ENCODE assay signal across 9 cellular contexts in genomic region chr2:65071499-65072180, GRCh38. TPM values are rescaled to one million over a fixed set of nuclear protein-coding genes. Genes with fewer than 3 reads are reported as not detected.
DNase-seq lines count a peak whose midpoint lies in the region; ATAC-seq, FAIRE-seq and TF ChIP-seq lines count a peak whose summit lies in the region.
"Had no signal": no experiment of that assay in that cellular context is flagged by ENCODE, and none has a peak within 500 bp of the region (broad histone marks: within the 10 kb centered on the region; RNA-seq: fewer than 3 reads in every experiment).

No MANE protein-coding gene starts in this region.

- H2AFZ ChIP-seq in HepG2 (ENCODE audit: low read length) = no peak overlapping the region

- no peak for FAIRE-seq in HepG2 (lab: Jason Lieb, UNC)

- POLR2A ChIA-PET in BJ (lab: Charles Lee) = no interaction called here
- POLR2A ChIA-PET in HEK293T (lab: Yijun Ruan, JAX) = no interaction called here
- POLR2A ChIA-PET in HepG2 (lab: Yijun Ruan, JAX) = interaction anchor here (5.4 kb wide), 1 partner anchor 16 kb away, joined by 35 read pairs; the partner anchor contains the start of gene CEP68

- no peak overlapping the region for H3K4me2 ChIP-seq in HepG2 (ENCODE audit: low read depth, low read length)

- DNase-seq in BJ (ENCODE audit: low read depth) (no peak), HEK293T (ENCODE audit: extremely low spot score) (peak; percentile 34), astrocyte of the hippocampus (ENCODE audit: low read depth, low spot score) (peak; percentile 17), HepG2 (ENCODE audit: low spot score) (no peak), LoVo (ENCODE audit: low spot score) (no peak), COR-L47 (lab: John Stamatoyannopoulos, UW) (no peak), occipital lobe (lab: John Stamatoyannopoulos, UW) (no peak)
- DNase-seq: activated CD4-positive, alpha-beta T cell treated with anti-CD3 and anti-CD28 coated beads, Interleukin-2, amount 50 U/mL, for 4 hours had no signal

- peak; percentile 48 for TF ChIP-seq CTCF in BJ (IDR thresholded peaks at IDR 0.05; ENCODE audit: insufficient read depth, low read depth, low read length)
- TF ChIP-seq CTCF in HepG2 (CRISPR knock-in tag; IDR thresholded peaks at IDR 0.05) = peak; percentile 51

- H3K27me3 ChIP-seq in BJ (ENCODE audit: control insufficient read depth, insufficient read depth, low read length) (no peaks in the 10 kb centered on the region), HepG2 (ENCODE audit: control insufficient read depth in 1 of 2, insufficient read depth in 2 of 2, low read length in 2 of 2) (no peaks in the 10 kb centered on the region)

- 90% methylated on average over 14 of the region's 14 CpGs for WGBS in HepG2 (ENCODE audit: low lambda C conversion rate)

- no peak for TF ChIP-seq RAD21 in HepG2 (CRISPR knock-in tag; IDR thresholded peaks at IDR 0.05)

- no peak for TF ChIP-seq POLR2A in HepG2 (IDR thresholded peaks at IDR 0.05; ENCODE audit: insufficient read depth in 1 of 2, low read depth in 2 of 2, low read length in 2 of 2)

- no peaks in the 10 kb centered on the region for H3K9me3 ChIP-seq in HepG2 (ENCODE audit: low read length)

- peaks cover 5% of the 10 kb centered on the region; the same call in 1 of the 2 replicates for H4K20me1 ChIP-seq in HepG2 (ENCODE audit: insufficient read depth, low read length)

- CTCF ChIA-PET in BJ (lab: Yijun Ruan, JAX) (no interaction called here), HEK293T (lab: Yijun Ruan, JAX) (interaction anchor here (0.7 kb wide), 1 partner anchor 11 kb away, joined by 3 read pairs; no protein-coding TSS in a partner anchor), HepG2 (lab: Yijun Ruan, JAX; ENCODE audit: low intra/inter-chr PET ratio, low total read pairs) (no interaction called here)

- H3K9ac ChIP-seq in HepG2 (ENCODE audit: insufficient read depth, low read depth, low read length) = no peak overlapping the region

- ATAC-seq in HepG2 (peak; percentile 47), GM18873 (IDR thresholded peaks at IDR 0.05; ENCODE audit: low FRiP score, unreplicated experiment) (no peak)

- no peak for TF ChIP-seq EP300 in HepG2 (IDR thresholded peaks at IDR 0.05; ENCODE audit: low read depth in 2 of 2, low read length in 2 of 2)
- TF ChIP-seq EP300 in HepG2 (CRISPR knock-in tag; IDR thresholded peaks at IDR 0.05; ENCODE audit: borderline replicate concordance) = no peak

- BruUV-seq in HepG2 (replicated peaks; lab: Mats Ljungman, UMichigan) = no TSS peak

- intact Hi-C loops in HepG2 (cut with micrococcal nuclease; ENCODE audit: unreplicated experiment) = no loop called here

- peaks cover 43% of the 10 kb centered on the region for H3K4me1 ChIP-seq in HepG2 (ENCODE audit: insufficient read depth, low read length)

- H3K27ac ChIP-seq in HepG2 (ENCODE audit: extremely low read length, insufficient read depth, low read length) = no peak overlapping the region

- H3K4me3 ChIP-seq in BJ (ENCODE audit: low read depth, low read length) (no peak overlapping the region), HepG2 (replicated peaks in 1 of 3; ENCODE audit: insufficient read depth in 1 of 3, low read depth in 2 of 3, low read length in 3 of 3) (no peak overlapping the region)

- in situ Hi-C loops in HepG2 (cut with HindIII; ENCODE audit: extremely low pct_ligation_motif_present, low pct_unique_long_range_greater_than_20kb) = loop anchor here (5.0 to 25.0 kb wide), 2 partner anchors 116 to 491 kb away; no protein-coding TSS in a partner anchor

- peaks cover 15% of the 10 kb centered on the region for H3K79me2 ChIP-seq in HepG2 (ENCODE audit: insufficient read depth, low read length)

- H3K36me3 ChIP-seq in BJ (ENCODE audit: control insufficient read depth, insufficient read depth, low read length) (peaks cover 12% of the 10 kb centered on the region), HepG2 (replicated peaks in 1 of 2; ENCODE audit: control insufficient read depth in 1 of 2, insufficient read depth in 2 of 2, low read length in 2 of 2) (peaks cover 38 to 53% of the 10 kb centered on the region in 2 experiments)

TF ChIP-seq in HEK293T, 16 proteins besides CTCF, POLR2A, EP300 and RAD21:
- TF ChIP-seq CTBP1 (IDR thresholded peaks at IDR 0.05; ENCODE audit: borderline replicate concordance) (no peak), SUZ12 (IDR thresholded peaks at IDR 0.05) (no peak), ZNF384 (IDR thresholded peaks at IDR 0.05) (no peak), HDGF (IDR thresholded peaks at IDR 0.05; ENCODE audit: borderline replicate concordance) (no peak), ELF4 (IDR thresholded peaks at IDR 0.05) (no peak), TARDBP (IDR thresholded peaks at IDR 0.05) (no peak)

TF ChIP-seq in HepG2, 621 proteins besides CTCF, POLR2A, EP300 and RAD21 (continues in another document):
- 0 out of 2 replicates have a peak, but pooled peaks have one; percentile 28 for TF ChIP-seq MEIS1 (CRISPR knock-in tag; IDR thresholded peaks at IDR 0.05; ENCODE audit: borderline replicate concordance)
- no peak for TF ChIP-seq ZNF776 (CRISPR knock-in tag; IDR thresholded peaks at IDR 0.05)
- no peak for TF ChIP-seq SOX13 (IDR thresholded peaks at IDR 0.05)
- TF ChIP-seq SOX13 (CRISPR knock-in tag; conservative IDR thresholded peaks at IDR 0.05 in 1 of 2, IDR thresholded peaks at IDR 0.05 in 1 of 2) = no peak
- TF ChIP-seq RBM22 (optimal IDR thresholded peaks at IDR 0.05; ENCODE audit: low read length) = peak; percentile 29

RNA-seq across cellular contexts. Expression of gene CEP68, which starts 15.4 kb away (rescaled TPM):
- polyA plus RNA-seq in BJ (2011; rRNA removed) (5.8 and 11.7 TPM in 2 replicates), HepG2 (2011; rRNA removed) (9.3 and 12.5 TPM in 2 replicates)
- polyA minus RNA-seq in BJ (2011; rRNA and poly(A)+ RNA removed) = 6.3 and 9.7 TPM in 2 replicates
- total RNA-seq in HepG2 (2016; rRNA removed; fragmentation: Illumina TruSeq; extraction: Trizol) (5.7 TPM in 2 replicates), occipital lobe (48.2 TPM)
- 1.9 TPM in 2 replicates for total RNA-seq in HepG2 (2016; cell fraction: cytosol; rRNA removed; fragmentation: Illumina TruSeq; extraction: Trizol; ENCODE audit: low read depth)
- total RNA-seq in HepG2 (2016; cell fraction: insoluble cytoplasmic fraction; rRNA removed; fragmentation: Illumina TruSeq; extraction: Trizol) = 5.6 and 6.0 TPM in 2 replicates
- 3.4 and 4.0 TPM in 2 replicates for total RNA-seq in HepG2 (2016; cell fraction: membrane; rRNA removed; fragmentation: Illumina TruSeq; extraction: Trizol)
- 7.9 and 8.3 TPM in 2 replicates for total RNA-seq in HepG2 (2016; cell fraction: nucleus; rRNA removed; fragmentation: Illumina TruSeq; extraction: Trizol)
- polyA plus RNA-seq in HepG2 (2011; cell fraction: cytosol; rRNA removed) = 4.1 and 4.8 TPM in 2 replicates
- 13.9 and 15.6 TPM in 2 replicates for polyA plus RNA-seq in HepG2 (2011; cell fraction: nucleus; rRNA removed)
- 5.5 and 6.4 TPM in 2 replicates for polyA plus RNA-seq in HepG2 (2012)
- polyA plus RNA-seq in HepG2 (2016; cell fraction: cytosol; fragmentation: Illumina TruSeq; extraction: Trizol; ENCODE audit: low read depth) = 1.7 and 2.8 TPM in 2 replicates
- 5.5 and 8.7 TPM in 2 replicates for polyA plus RNA-seq in HepG2 (2016; cell fraction: insoluble cytoplasmic fraction; fragmentation: Illumina TruSeq; extraction: Trizol; ENCODE audit: low read depth)
- 3.2 and 3.8 TPM in 2 replicates for polyA plus RNA-seq in HepG2 (2016; cell fraction: membrane; fragmentation: Illumina TruSeq; extraction: Trizol; ENCODE audit: low read depth)
- 8.7 and 9.2 TPM in 2 replicates for polyA plus RNA-seq in HepG2 (2016; cell fraction: nucleus; fragmentation: Illumina TruSeq; extraction: Trizol; ENCODE audit: insufficient read depth, low read depth)
- polyA minus RNA-seq in HepG2 (2011; rRNA and poly(A)+ RNA removed; ENCODE audit: low replicate concordance) = 8.4 and 44.8 TPM in 2 replicates
- polyA minus RNA-seq in HepG2 (2011; cell fraction: cytosol; rRNA and poly(A)+ RNA removed) = 5.8 and 6.2 TPM in 2 replicates
- 22.0 and 22.4 TPM in 2 replicates for polyA minus RNA-seq in HepG2 (2011; cell fraction: nucleus; rRNA and poly(A)+ RNA removed)

RNA-seq across cellular contexts. Expression of gene RAB1A, which starts 58.3 kb away (rescaled TPM):
- polyA plus RNA-seq in BJ (2011; rRNA removed) = 90.6 and 189 TPM in 2 replicates
- polyA minus RNA-seq in BJ (2011; rRNA and poly(A)+ RNA removed) = 79.2 and 106 TPM in 2 replicates
- 206 and 311 TPM in 2 replicates for total RNA-seq in HepG2 (2016; rRNA removed; fragmentation: Illumina TruSeq; extraction: Trizol)
- 27.8 and 28.9 TPM in 2 replicates for total RNA-seq in HepG2 (2016; cell fraction: cytosol; rRNA removed; fragmentation: Illumina TruSeq; extraction: Trizol; ENCODE audit: low read depth)
- total RNA-seq in HepG2 (2016; cell fraction: insoluble cytoplasmic fraction; rRNA removed; fragmentation: Illumina TruSeq; extraction: Trizol) = 208 and 306 TPM in 2 replicates
- 98.9 and 106 TPM in 2 replicates for total RNA-seq in HepG2 (2016; cell fraction: membrane; rRNA removed; fragmentation: Illumina TruSeq; extraction: Trizol)
- 101 and 108 TPM in 2 replicates for total RNA-seq in HepG2 (2016; cell fraction: nucleus; rRNA removed; fragmentation: Illumina TruSeq; extraction: Trizol)
- polyA plus RNA-seq in HepG2 (2011; rRNA removed) = 174 and 226 TPM in 2 replicates
- 101 and 153 TPM in 2 replicates for polyA plus RNA-seq in HepG2 (2011; cell fraction: cytosol; rRNA removed)
- polyA plus RNA-seq in HepG2 (2011; cell fraction: nucleus; rRNA removed) = 26.7 and 44.5 TPM in 2 replicates
- 237 and 266 TPM in 2 replicates for polyA plus RNA-seq in HepG2 (2012)
- polyA plus RNA-seq in HepG2 (2016; cell fraction: cytosol; fragmentation: Illumina TruSeq; extraction: Trizol; ENCODE audit: low read depth) = 46.4 and 51.5 TPM in 2 replicates
- polyA plus RNA-seq in HepG2 (2016; cell fraction: insoluble cytoplasmic fraction; fragmentation: Illumina TruSeq; extraction: Trizol; ENCODE audit: low read depth) = 489 and 498 TPM in 2 replicates
- polyA plus RNA-seq in HepG2 (2016; cell fraction: membrane; fragmentation: Illumina TruSeq; extraction: Trizol; ENCODE audit: low read depth) = 122 and 126 TPM in 2 replicates
- 219 and 228 TPM in 2 replicates for polyA plus RNA-seq in HepG2 (2016; cell fraction: nucleus; fragmentation: Illumina TruSeq; extraction: Trizol; ENCODE audit: insufficient read depth, low read depth)
- 26.5 and 48.9 TPM in 2 replicates for polyA minus RNA-seq in HepG2 (2011; rRNA and poly(A)+ RNA removed; ENCODE audit: low replicate concordance)
- polyA minus RNA-seq in HepG2 (2011; cell fraction: cytosol; rRNA and poly(A)+ RNA removed) = 83.1 and 93.6 TPM in 2 replicates
- 58.2 and 71.1 TPM in 2 replicates for polyA minus RNA-seq in HepG2 (2011; cell fraction: nucleus; rRNA and poly(A)+ RNA removed)
- total RNA-seq in occipital lobe = 91.7 TPM

Comparison
In these comparisons a context has a peak if more than half of its experiments do, and no peak if none do; other contexts are left out.
1. DNase-seq: peak in HEK293T (single experiment) and astrocyte of the hippocampus (single experiment); none in BJ (single experiment), HepG2 (single experiment), LoVo (single experiment), COR-L47 (single experiment) and occipital lobe (single experiment).